Comparison of ENCODE assay signal across 27 cellular contexts in the genomic region with DNA sequence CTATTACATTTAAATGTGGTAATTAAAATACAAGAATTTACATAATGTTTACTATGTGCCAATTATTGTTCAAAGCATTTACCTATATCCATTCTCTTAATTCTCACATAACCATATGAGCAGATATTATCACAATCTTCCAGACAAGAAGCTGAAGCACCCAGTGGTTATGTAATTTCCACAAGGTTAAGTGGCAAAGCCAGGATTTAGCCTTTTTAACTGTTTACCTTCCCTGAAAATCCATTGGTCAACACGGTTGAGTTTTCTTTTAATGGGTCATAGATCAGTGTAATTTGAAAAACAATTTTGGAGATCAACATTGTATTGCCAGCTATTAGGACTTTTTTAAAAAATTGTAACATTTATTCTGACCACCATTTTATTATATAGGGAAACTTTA.
"Had no signal": no experiment of that assay in that cellular context is flagged by ENCODE, and none has a peak within 500 bp of the region (broad histone marks: within the 10 kb centered on the region; RNA-seq: fewer than 3 reads in every experiment).

No MANE protein-coding gene starts in this region.

- H3K9me3 ChIP-seq: colonic mucosa, esophagus muscularis mucosa, esophagus squamous epithelium, gastrocnemius medialis, gastroesophageal sphincter, heart left ventricle, heart right ventricle had no signal

- H3K4me2 ChIP-seq: hepatocyte had no signal

- H2AFZ ChIP-seq: hepatocyte had no signal

- DNase-seq: colonic mucosa; cortex of kidney; dermis blood vessel endothelial cell; dorsolateral prefrontal cortex; effector CD4-positive, alpha-beta T cell; effector CD8-positive, alpha-beta T cell; effector memory CD4-positive, alpha-beta T cell; effector memory CD8-positive, alpha-beta T cell; endodermal cell; erythroblast; esophagus squamous epithelium; foreskin fibroblast; foreskin keratinocyte; foreskin melanocyte; gastrocnemius medialis; glutamatergic neuron; head of caudate nucleus; heart left ventricle; heart right ventricle had no signal

- H3K4me1 ChIP-seq: colonic mucosa, esophagus muscularis mucosa, foreskin keratinocyte, gastrocnemius medialis, gastroesophageal sphincter, heart left ventricle, heart right ventricle had no signal

- H3K4me3 ChIP-seq: colonic mucosa, coronary artery, dorsolateral prefrontal cortex, esophagus muscularis mucosa, esophagus squamous epithelium, gastrocnemius medialis, gastroesophageal sphincter, heart left ventricle, heart right ventricle, hepatocyte had no signal

- ATAC-seq: effector memory CD8-positive, alpha-beta T cell; esophagus mucosa; foreskin keratinocyte; gastrocnemius medialis; gastroesophageal sphincter; heart left ventricle; heart right ventricle had no signal

- H3K27ac ChIP-seq: colonic mucosa, coronary artery, dorsolateral prefrontal cortex, epithelial cell of prostate, esophagus muscularis mucosa, esophagus squamous epithelium, foreskin keratinocyte, gastrocnemius medialis, gastroesophageal sphincter, heart left ventricle, heart right ventricle, hepatocyte had no signal

- H3K27me3 ChIP-seq: colonic mucosa, dorsolateral prefrontal cortex, esophagus muscularis mucosa, esophagus squamous epithelium, foreskin keratinocyte, gastrocnemius medialis, gastroesophageal sphincter, heart left ventricle, heart right ventricle, hepatocyte had no signal

- H3K79me2 ChIP-seq: hepatocyte had no signal

- FAIRE-seq: endometrium, endothelial cell of umbilical vein had no signal

- H3K36me3 ChIP-seq: colonic mucosa, esophagus muscularis mucosa, gastrocnemius medialis, gastroesophageal sphincter, heart right ventricle had no signal
